Comparison of ENCODE assay signal across 1 cellular context in genomic region chr12:57146925-57147640, GRCh38.
TF ChIP-seq lines count a peak whose summit lies in the region.

Gene LRP1-AS (minus strand): TSS chr12:57147619.

TF ChIP-seq in HepG2, 621 proteins besides CTCF, POLR2A, EP300 and RAD21 (continued from another document and continues in another):
- TF ChIP-seq ZNF597 (CRISPR knock-in tag; IDR thresholded peaks at IDR 0.05), result no peak
- no peak for TF ChIP-seq SIX4 (CRISPR knock-in tag; IDR thresholded peaks at IDR 0.05)
- peak; percentile 81 for TF ChIP-seq ELF3 (CRISPR knock-in tag; IDR thresholded peaks at IDR 0.05)
- peak; percentile 30; the same call in 1 of the 2 replicates for TF ChIP-seq NCOR1 (IDR thresholded peaks at IDR 0.05; ENCODE audit: borderline replicate concordance, low read length)
- TF ChIP-seq SNAI1 (CRISPR knock-in tag; IDR thresholded peaks at IDR 0.05; ENCODE audit: borderline replicate concordance), result no peak
- TF ChIP-seq SMAD9 (CRISPR knock-in tag; IDR thresholded peaks at IDR 0.05), result no peak
- no peak for TF ChIP-seq ATF4 (CRISPR knock-in tag; IDR thresholded peaks at IDR 0.05)
- TF ChIP-seq, protein P1, sequence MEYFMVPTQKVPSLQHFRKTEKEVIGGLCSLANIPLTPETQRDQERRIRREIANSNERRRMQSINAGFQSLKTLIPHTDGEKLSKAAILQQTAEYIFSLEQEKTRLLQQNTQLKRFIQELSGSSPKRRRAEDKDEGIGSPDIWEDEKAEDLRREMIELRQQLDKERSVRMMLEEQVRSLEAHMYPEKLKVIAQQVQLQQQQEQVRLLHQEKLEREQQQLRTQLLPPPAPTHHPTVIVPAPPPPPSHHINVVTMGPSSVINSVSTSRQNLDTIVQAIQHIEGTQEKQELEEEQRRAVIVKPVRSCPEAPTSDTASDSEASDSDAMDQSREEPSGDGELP (IDR thresholded peaks at IDR 0.05; ENCODE audit: borderline replicate concordance, low read depth), result 0 out of 2 replicates have a peak, but pooled peaks have one; percentile 38
- TF ChIP-seq ZBTB37 (CRISPR knock-in tag; IDR thresholded peaks at IDR 0.05), result no peak
- 0 out of 2 replicates have a peak, but pooled peaks have one; percentile 69 for TF ChIP-seq KLF12 (CRISPR knock-in tag; IDR thresholded peaks at IDR 0.05; ENCODE audit: borderline replicate concordance)
- no peak for TF ChIP-seq WIZ (CRISPR knock-in tag; IDR thresholded peaks at IDR 0.05)
- TF ChIP-seq DDIT3 (CRISPR knock-in tag; IDR thresholded peaks at IDR 0.05), result no peak
- TF ChIP-seq ZBTB34 (CRISPR knock-in tag; IDR thresholded peaks at IDR 0.05), result no peak
- TF ChIP-seq ZFX (CRISPR knock-in tag; IDR thresholded peaks at IDR 0.05; ENCODE audit: low read depth), result no peak; the same call in 1 of the 2 replicates
- TF ChIP-seq, protein P2, sequence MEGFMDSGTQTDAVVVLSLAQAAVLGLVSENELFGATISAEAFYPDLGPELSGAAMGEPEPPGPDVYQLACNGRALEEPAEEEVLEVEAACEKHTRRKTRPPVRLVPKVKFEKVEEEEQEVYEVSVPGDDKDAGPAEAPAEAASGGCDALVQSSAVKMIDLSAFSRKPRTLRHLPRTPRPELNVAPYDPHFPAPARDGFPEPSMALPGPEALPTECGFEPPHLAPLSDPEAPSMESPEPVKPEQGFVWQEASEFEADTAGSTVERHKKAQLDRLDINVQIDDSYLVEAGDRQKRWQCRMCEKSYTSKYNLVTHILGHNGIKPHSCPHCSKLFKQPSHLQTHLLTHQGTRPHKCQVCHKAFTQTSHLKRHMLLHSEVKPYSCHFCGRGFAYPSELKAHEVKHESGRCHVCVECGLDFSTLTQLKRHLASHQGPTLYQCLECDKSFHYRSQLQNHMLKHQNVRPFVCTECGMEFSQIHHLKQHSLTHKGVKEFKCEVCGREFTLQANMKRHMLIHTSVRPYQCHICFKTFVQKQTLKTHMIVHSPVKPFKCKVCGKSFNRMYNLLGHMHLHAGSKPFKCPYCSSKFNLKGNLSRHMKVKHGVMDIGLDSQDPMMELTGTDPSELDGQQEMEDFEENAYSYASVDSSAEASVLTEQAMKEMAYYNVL (CRISPR knock-in tag; IDR thresholded peaks at IDR 0.05; ENCODE audit: borderline replicate concordance), result peak; percentile 73; the same call in 1 of the 2 replicates
- no peak for TF ChIP-seq NFATC3 (CRISPR knock-in tag; IDR thresholded peaks at IDR 0.05)
- TF ChIP-seq FOSL1 (CRISPR knock-in tag; IDR thresholded peaks at IDR 0.05; ENCODE audit: borderline replicate concordance), result no peak
- TF ChIP-seq MAFG (CRISPR knock-in tag; IDR thresholded peaks at IDR 0.05), result no peak
- no peak for TF ChIP-seq ZBTB44 (CRISPR knock-in tag; IDR thresholded peaks at IDR 0.05)
- no peak for TF ChIP-seq KDM2A (CRISPR knock-in tag; IDR thresholded peaks at IDR 0.05; ENCODE audit: borderline replicate concordance, low read depth)
- no peak for TF ChIP-seq MED13 (CRISPR knock-in tag; IDR thresholded peaks at IDR 0.05)
- 0 out of 2 replicates have a peak, but pooled peaks have one; percentile 33 for TF ChIP-seq ONECUT2 (CRISPR knock-in tag; IDR thresholded peaks at IDR 0.05)
- TF ChIP-seq HCFC1 (IDR thresholded peaks at IDR 0.05; ENCODE audit: low read depth, low read length), result no peak
- TF ChIP-seq ZNF251 (CRISPR knock-in tag; IDR thresholded peaks at IDR 0.05), result no peak
- no peak for TF ChIP-seq TMF1 (CRISPR knock-in tag; IDR thresholded peaks at IDR 0.05; ENCODE audit: low read depth)
- TF ChIP-seq PCBP1 (IDR thresholded peaks at IDR 0.05; ENCODE audit: borderline replicate concordance, low read depth, low read length), result no peak
- TF ChIP-seq KDM5A (IDR thresholded peaks at IDR 0.05; ENCODE audit: borderline replicate concordance, low read length), result no peak
- TF ChIP-seq MATR3 (CRISPR knock-in tag; IDR thresholded peaks at IDR 0.05), result no peak
- TF ChIP-seq ZNF432 (CRISPR knock-in tag; IDR thresholded peaks at IDR 0.05; ENCODE audit: borderline replicate concordance), result no peak
- no peak for TF ChIP-seq EZH2 (conservative IDR thresholded peaks at IDR 0.05; ENCODE audit: low read depth, low read length)
- no peak for TF ChIP-seq ZNF546 (CRISPR knock-in tag; conservative IDR thresholded peaks at IDR 0.05)
- TF ChIP-seq ZNF280B (CRISPR knock-in tag; IDR thresholded peaks at IDR 0.05; ENCODE audit: borderline replicate concordance), result no peak
- no peak for TF ChIP-seq ZNF274 (CRISPR knock-in tag; IDR thresholded peaks at IDR 0.05)
- TF ChIP-seq, protein P3, sequence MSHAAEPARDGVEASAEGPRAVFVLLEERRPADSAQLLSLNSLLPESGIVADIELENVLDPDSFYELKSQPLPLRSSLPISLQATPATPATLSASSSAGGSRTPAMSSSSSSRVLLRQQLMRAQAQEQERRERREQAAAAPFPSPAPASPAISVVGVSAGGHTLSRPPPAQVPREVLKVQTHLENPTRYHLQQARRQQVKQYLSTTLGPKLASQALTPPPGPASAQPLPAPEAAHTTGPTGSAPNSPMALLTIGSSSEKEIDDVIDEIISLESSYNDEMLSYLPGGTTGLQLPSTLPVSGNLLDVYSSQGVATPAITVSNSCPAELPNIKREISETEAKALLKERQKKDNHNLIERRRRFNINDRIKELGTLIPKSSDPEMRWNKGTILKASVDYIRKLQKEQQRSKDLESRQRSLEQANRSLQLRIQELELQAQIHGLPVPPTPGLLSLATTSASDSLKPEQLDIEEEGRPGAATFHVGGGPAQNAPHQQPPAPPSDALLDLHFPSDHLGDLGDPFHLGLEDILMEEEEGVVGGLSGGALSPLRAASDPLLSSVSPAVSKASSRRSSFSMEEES (CRISPR knock-in tag; IDR thresholded peaks at IDR 0.05), result no peak
- TF ChIP-seq CEBPB (IDR thresholded peaks at IDR 0.05; ENCODE audit: borderline replicate concordance, low read depth, low read length), result no peak
- TF ChIP-seq HDAC1 (CRISPR knock-in tag; IDR thresholded peaks at IDR 0.05), result peak; percentile 82
- TF ChIP-seq, protein P4, sequence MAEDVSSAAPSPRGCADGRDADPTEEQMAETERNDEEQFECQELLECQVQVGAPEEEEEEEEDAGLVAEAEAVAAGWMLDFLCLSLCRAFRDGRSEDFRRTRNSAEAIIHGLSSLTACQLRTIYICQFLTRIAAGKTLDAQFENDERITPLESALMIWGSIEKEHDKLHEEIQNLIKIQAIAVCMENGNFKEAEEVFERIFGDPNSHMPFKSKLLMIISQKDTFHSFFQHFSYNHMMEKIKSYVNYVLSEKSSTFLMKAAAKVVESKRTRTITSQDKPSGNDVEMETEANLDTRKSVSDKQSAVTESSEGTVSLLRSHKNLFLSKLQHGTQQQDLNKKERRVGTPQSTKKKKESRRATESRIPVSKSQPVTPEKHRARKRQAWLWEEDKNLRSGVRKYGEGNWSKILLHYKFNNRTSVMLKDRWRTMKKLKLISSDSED (CRISPR knock-in tag; IDR thresholded peaks at IDR 0.05), result no peak
- TF ChIP-seq EHMT2 (IDR thresholded peaks at IDR 0.05; ENCODE audit: borderline replicate concordance, low read depth, low read length), result no peak
- no peak; the same call in 1 of the 2 replicates for TF ChIP-seq POLR2G (IDR thresholded peaks at IDR 0.05; ENCODE audit: low read depth, low read length)
- TF ChIP-seq ZNF713 (CRISPR knock-in tag; IDR thresholded peaks at IDR 0.05), result no peak
- TF ChIP-seq, protein P5, sequence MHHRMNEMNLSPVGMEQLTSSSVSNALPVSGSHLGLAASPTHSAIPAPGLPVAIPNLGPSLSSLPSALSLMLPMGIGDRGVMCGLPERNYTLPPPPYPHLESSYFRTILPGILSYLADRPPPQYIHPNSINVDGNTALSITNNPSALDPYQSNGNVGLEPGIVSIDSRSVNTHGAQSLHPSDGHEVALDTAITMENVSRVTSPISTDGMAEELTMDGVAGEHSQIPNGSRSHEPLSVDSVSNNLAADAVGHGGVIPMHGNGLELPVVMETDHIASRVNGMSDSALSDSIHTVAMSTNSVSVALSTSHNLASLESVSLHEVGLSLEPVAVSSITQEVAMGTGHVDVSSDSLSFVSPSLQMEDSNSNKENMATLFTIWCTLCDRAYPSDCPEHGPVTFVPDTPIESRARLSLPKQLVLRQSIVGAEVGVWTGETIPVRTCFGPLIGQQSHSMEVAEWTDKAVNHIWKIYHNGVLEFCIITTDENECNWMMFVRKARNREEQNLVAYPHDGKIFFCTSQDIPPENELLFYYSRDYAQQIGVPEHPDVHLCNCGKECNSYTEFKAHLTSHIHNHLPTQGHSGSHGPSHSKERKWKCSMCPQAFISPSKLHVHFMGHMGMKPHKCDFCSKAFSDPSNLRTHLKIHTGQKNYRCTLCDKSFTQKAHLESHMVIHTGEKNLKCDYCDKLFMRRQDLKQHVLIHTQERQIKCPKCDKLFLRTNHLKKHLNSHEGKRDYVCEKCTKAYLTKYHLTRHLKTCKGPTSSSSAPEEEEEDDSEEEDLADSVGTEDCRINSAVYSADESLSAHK (CRISPR knock-in tag; IDR thresholded peaks at IDR 0.05; ENCODE audit: borderline replicate concordance), result no peak
- TF ChIP-seq ZNF17 (CRISPR knock-in tag; IDR thresholded peaks at IDR 0.05), result no peak
- TF ChIP-seq SALL1 (CRISPR knock-in tag; IDR thresholded peaks at IDR 0.05), result peak; percentile 71
- no peak for TF ChIP-seq KMT2B (CRISPR knock-in tag; IDR thresholded peaks at IDR 0.05)
- TF ChIP-seq RXRB (CRISPR knock-in tag; IDR thresholded peaks at IDR 0.05; ENCODE audit: borderline replicate concordance), result peak; percentile 58; the same call in 1 of the 2 replicates
- TF ChIP-seq TBX2 (CRISPR knock-in tag; IDR thresholded peaks at IDR 0.05; ENCODE audit: borderline replicate concordance), result peak; percentile 75; the same call in 1 of the 2 replicates
- peak; percentile 93 for TF ChIP-seq HNF4A (CRISPR knock-in tag; IDR thresholded peaks at IDR 0.05)
- no peak for TF ChIP-seq ZNF780A (CRISPR knock-in tag; IDR thresholded peaks at IDR 0.05)
- TF ChIP-seq CCDC6 (CRISPR knock-in tag; IDR thresholded peaks at IDR 0.05), result no peak
